Comparison of ENCODE assay signal across 23 cellular contexts in genomic region chr6:121550491-121551010, GRCh38.
"Had no signal": no experiment of that assay in that cellular context is flagged by ENCODE, and none has a peak within 500 bp of the region (broad histone marks: within the 10 kb centered on the region; RNA-seq: fewer than 3 reads in every experiment).

No MANE protein-coding gene starts in this region.

- H3K27ac Mint-ChIP-seq: activated B cell treated with CpG ODN at 0.5 μM for 24 hours; activated CD4-positive, alpha-beta T cell treated with anti-CD3 and anti-CD28 coated beads for 36 hours; activated naive CD8-positive, alpha-beta T cell; activated T-cell treated with anti-CD3 and anti-CD28 coated beads, Interleukin-2, amount 50 U/mL, for 24 hours; activated T-helper 17 cell treated with anti-CD3 and anti-CD28 coated beads, Interleukin-2, amount 50 U/mL, for 72 hours; brain; natural killer cell treated with Interleukin-12 subunit alpha and Interleukin-12 subunit beta and Interleukin-15 and Interleukin-18, amount 100 ng/mL, for 72 hours; stimulated activated naive CD8-positive, alpha-beta T cell treated with anti-CD3 and anti-CD28 coated beads, Interleukin-15, Interleukin-2, amounts not matched to agents 100 ng/mL and 50 ng/mL, for 24 hours had no signal

- H3K36me3 Mint-ChIP-seq: activated naive CD8-positive, alpha-beta T cell; brain; natural killer cell treated with Interleukin-12 subunit alpha and Interleukin-12 subunit beta and Interleukin-15 and Interleukin-18, amount 100 ng/mL, for 72 hours had no signal

- H3K9me3 Mint-ChIP-seq: activated B cell treated with CpG ODN at 0.5 μM for 24 hours; activated T-cell treated with anti-CD3 and anti-CD28 coated beads, Interleukin-2, amount 50 U/mL, for 24 hours; activated T-helper 17 cell treated with anti-CD3 and anti-CD28 coated beads, Interleukin-2, amount 50 U/mL, for 72 hours; natural killer cell treated with Interleukin-12 subunit alpha and Interleukin-12 subunit beta and Interleukin-15 and Interleukin-18, amount 100 ng/mL, for 72 hours had no signal

- H3K27me3 Mint-ChIP-seq: activated B cell treated with CpG ODN at 0.5 μM for 24 hours; activated CD4-positive, alpha-beta T cell treated with anti-CD3 and anti-CD28 coated beads for 36 hours; activated naive CD8-positive, alpha-beta T cell; activated T-cell treated with anti-CD3 and anti-CD28 coated beads, Interleukin-2, amount 50 U/mL, for 24 hours; brain; natural killer cell treated with Interleukin-12 subunit alpha and Interleukin-12 subunit beta and Interleukin-15 and Interleukin-18, amount 100 ng/mL, for 72 hours; stimulated activated naive CD8-positive, alpha-beta T cell treated with anti-CD3 and anti-CD28 coated beads, Interleukin-15, Interleukin-2, amounts not matched to agents 100 ng/mL and 50 ng/mL, for 24 hours had no signal

- DNase-seq: activated B cell treated with CpG ODN at 0.5 μM for 24 hours; activated CD4-positive, alpha-beta T cell treated with anti-CD3 and anti-CD28 coated beads for 36 hours; activated CD4-positive, alpha-beta T cell treated with anti-CD3 and anti-CD28 coated beads, Interleukin-2, amount 50 U/mL, for 4 hours; activated CD8-positive, alpha-beta memory T cell treated with anti-CD3 and anti-CD28 coated beads for 24 hours; activated CD8-positive, alpha-beta memory T cell treated with anti-CD3 and anti-CD28 coated beads, Interleukin-2, amount 50 U/mL, for 4 hours; activated T-cell treated with anti-CD3 and anti-CD28 coated beads, Interleukin-2, amount 50 U/mL, for 24 hours; amygdala; central memory CD4-positive, alpha-beta T cell; effector memory CD4-positive, alpha-beta T cell; foreskin melanocyte; left ventricle myocardium inferior; midbrain; ovary; stimulated activated CD4-positive, alpha-beta T cell treated with anti-CD3 and anti-CD28 coated beads, Interleukin-4, amount 100 ng/mL, for 4 hours; T-helper 1 cell; T-helper 9 cell; uterus had no signal

- H3K4me3 Mint-ChIP-seq: activated B cell treated with CpG ODN at 0.5 μM for 24 hours; activated CD4-positive, alpha-beta T cell treated with anti-CD3 and anti-CD28 coated beads for 36 hours; activated naive CD8-positive, alpha-beta T cell; activated T-cell treated with anti-CD3 and anti-CD28 coated beads, Interleukin-2, amount 50 U/mL, for 24 hours; activated T-helper 17 cell treated with anti-CD3 and anti-CD28 coated beads, Interleukin-2, amount 50 U/mL, for 72 hours; brain; natural killer cell treated with Interleukin-12 subunit alpha and Interleukin-12 subunit beta and Interleukin-15 and Interleukin-18, amount 100 ng/mL, for 72 hours; stimulated activated naive CD8-positive, alpha-beta T cell treated with anti-CD3 and anti-CD28 coated beads, Interleukin-15, Interleukin-2, amounts not matched to agents 100 ng/mL and 50 ng/mL, for 24 hours had no signal

- H3K27ac ChIP-seq: left ventricle myocardium inferior, ovary, prostate gland, uterus had no signal

- H3K4me1 ChIP-seq: left ventricle myocardium inferior, prostate gland, uterus had no signal

- H3K36me3 ChIP-seq: left ventricle myocardium inferior, ovary, prostate gland, uterus had no signal

- H3K9me3 ChIP-seq: left ventricle myocardium inferior, ovary, prostate gland, uterus had no signal

- H3K4me1 Mint-ChIP-seq: activated B cell treated with CpG ODN at 0.5 μM for 24 hours; activated CD4-positive, alpha-beta T cell treated with anti-CD3 and anti-CD28 coated beads for 36 hours; activated T-helper 17 cell treated with anti-CD3 and anti-CD28 coated beads, Interleukin-2, amount 50 U/mL, for 72 hours had no signal

- H3K4me3 ChIP-seq: left ventricle myocardium inferior, ovary, prostate gland, uterus had no signal

- H3K27me3 ChIP-seq: ovary, uterus had no signal
